ENCODE assay signal across 10 cellular contexts in genomic region chr11:112255075-112255739, GRCh38. TPM values are rescaled to one million over a fixed set of nuclear protein-coding genes. Genes with fewer than 3 reads are reported as not detected.
DNase-seq lines count a peak whose midpoint lies in the region; ATAC-seq and TF ChIP-seq lines count a peak whose summit lies in the region.
"Had no signal": no experiment of that assay in that cellular context is flagged by ENCODE, and none has a peak within 500 bp of the region (broad histone marks: within the 10 kb centered on the region; RNA-seq: fewer than 3 reads in every experiment).

No MANE protein-coding gene starts in this region.

- H3K27me3 ChIP-seq in testis (no peaks in the 10 kb centered on the region), colonic mucosa (no peaks in the 10 kb centered on the region)

- no peak for TF ChIP-seq CTCF in testis (IDR thresholded peaks at IDR 0.05)
- no peak for TF ChIP-seq CTCF in colonic mucosa (IDR thresholded peaks at IDR 0.05)

- H3K36me3 ChIP-seq in testis (ENCODE audit: low read depth, missing control alignments) (no peaks in the 10 kb centered on the region), colonic mucosa (no peaks in the 10 kb centered on the region)

- peak; percentile 29 for DNase-seq in left cardiac atrium
- DNase-seq in Right ventricle myocardium inferior (ENCODE audit: missing footprints): no peak
- DNase-seq in SK-N-DZ (ENCODE audit: low spot score): peak; percentile 3
- DNase-seq in fibroblast of the conjunctiva (ENCODE audit: low read depth): peak; percentile 23
- DNase-seq in testis: peak; percentile 43
- DNase-seq in hepatic stellate cell (ENCODE audit: low spot score): no peak
- DNase-seq in colonic mucosa: no peak
- DNase-seq: NCI-H526 had no signal

- H3K4me3 ChIP-seq in testis (no peak overlapping the region), colonic mucosa (no peak overlapping the region)

- H3K9ac ChIP-seq in colonic mucosa (ENCODE audit: low read depth in 2 of 2, low read length in 2 of 2): no peak overlapping the region

- TF ChIP-seq POLR2A in testis (IDR thresholded peaks at IDR 0.05): no peak

- intact Hi-C loops in left cardiac atrium (cut with DNase I) (no loop called here), Right ventricle myocardium inferior (cut with DNase I) (no loop called here), testis (cut with DNase I; ENCODE audit: low total_unique reads) (no loop called here), colonic mucosa (cut with DNase I) (no loop called here)

- H3K9me3 ChIP-seq in testis (no peaks in the 10 kb centered on the region), colonic mucosa (no peaks in the 10 kb centered on the region)

- WGBS in testis, 2 donors: 39 to 46% methylated on average over 15 of the region's 15 CpGs

- H3K4me1 ChIP-seq in testis (no peaks in the 10 kb centered on the region), colonic mucosa (no peaks in the 10 kb centered on the region)

- ATAC-seq in left cardiac atrium (peak in 1 of 2 donors; percentile 60), Right ventricle myocardium inferior (no peak), GM19351 (IDR thresholded peaks at IDR 0.05; ENCODE audit: unreplicated experiment) (no peak)

- H3K27ac ChIP-seq in testis (no peak overlapping the region), colonic mucosa (no peak overlapping the region)
- H3K27ac ChIP-seq: C4-2B had no signal

RNA-seq across cellular contexts. Expression of gene PLET1, which starts 5.5 kb away (rescaled TPM):
- total RNA-seq in left cardiac atrium (not detected), Right ventricle myocardium inferior (not detected), testis (not detected), colonic mucosa (not detected)
- not detected in 2 replicates for polyA plus RNA-seq in SK-N-DZ (2014; cell fraction: cytosol; rRNA removed)
- not detected in 2 replicates for polyA plus RNA-seq in SK-N-DZ (2014; cell fraction: nucleus; rRNA removed)
- not detected for polyA plus RNA-seq in testis (ENCODE audit: insufficient read depth, low read depth, low replicate concordance)

RNA-seq across cellular contexts. Expression of gene PTS, which starts 29.0 kb away (rescaled TPM):
- total RNA-seq in left cardiac atrium (10 to 100 TPM; 21.3 to 37.1 TPM), Right ventricle myocardium inferior (31.4 TPM), testis (10 to 100 TPM; 30.1 to 33.9 TPM), colonic mucosa (10 to 100 TPM; 33.3 to 34.6 TPM)
- polyA plus RNA-seq in SK-N-DZ (2014; cell fraction: cytosol; rRNA removed): 35.7 and 37.3 TPM in 2 replicates
- polyA plus RNA-seq in SK-N-DZ (2014; cell fraction: nucleus; rRNA removed): 55.1 and 59.1 TPM in 2 replicates
- polyA plus RNA-seq in testis (ENCODE audit: insufficient read depth, low read depth, low replicate concordance): 28.0 TPM

Comparison
In these comparisons a context has a peak if more than half of its experiments do, and no peak if none do; other contexts are left out.
1. DNase-seq: peak in left cardiac atrium (single experiment), SK-N-DZ (single experiment), fibroblast of the conjunctiva (single experiment) and testis (single experiment); none in Right ventricle myocardium inferior (single experiment), hepatic stellate cell (single experiment) and colonic mucosa (single experiment).